8 cellular contexts compared by ENCODE assay signal in the genomic region with DNA sequence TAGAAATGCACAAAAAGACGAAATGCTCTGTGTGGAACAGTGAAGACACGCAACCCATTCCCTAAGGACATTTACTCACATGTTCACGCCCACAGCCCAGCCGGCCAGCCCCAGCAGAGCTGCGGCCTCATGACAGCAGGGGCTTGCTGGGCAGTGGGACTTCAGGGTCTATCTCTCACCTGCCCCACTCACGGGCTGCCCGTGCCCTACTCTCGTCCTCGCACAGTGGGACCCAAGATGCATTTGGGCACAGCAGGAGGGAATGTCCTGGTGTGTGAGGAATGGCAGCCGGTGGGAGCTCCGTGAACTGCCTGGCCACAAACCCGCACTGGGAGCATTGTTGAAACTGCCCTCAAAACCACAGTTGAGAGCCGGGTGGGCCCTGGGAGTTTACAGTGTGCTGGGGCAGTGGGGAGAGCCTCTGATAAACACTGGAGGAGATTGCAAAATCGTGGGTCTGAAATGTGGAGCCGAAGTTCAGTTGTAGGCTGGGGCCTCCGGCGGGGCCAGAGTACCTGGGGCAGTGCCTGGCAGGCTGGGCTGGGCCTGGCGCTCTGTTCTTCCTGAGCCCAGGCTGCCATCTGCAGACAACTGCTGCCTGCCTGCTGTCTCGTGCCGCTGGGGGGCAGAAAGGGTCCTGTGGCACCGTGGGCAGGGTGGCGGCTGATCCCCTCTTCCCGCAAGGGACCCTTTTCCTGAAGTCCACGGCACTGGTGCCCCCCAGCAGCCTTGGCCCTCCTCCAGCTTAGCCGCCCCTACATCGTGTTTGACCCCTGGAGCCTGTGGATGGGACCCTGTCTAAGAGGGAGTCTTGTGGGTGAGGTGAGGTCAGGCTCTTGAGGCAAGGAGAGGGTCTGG. TPM values are rescaled to one million over a fixed set of nuclear protein-coding genes. Genes with fewer than 3 reads are reported as not detected.
DNase-seq lines count a peak whose midpoint lies in the region; ATAC-seq and TF ChIP-seq lines count a peak whose summit lies in the region.

No MANE protein-coding gene starts in this region.

- H3K9me3 Mint-ChIP-seq in activated CD8-positive, alpha-beta T cell treated with anti-CD3 and anti-CD28 coated beads for 36 hours: no peaks in the 10 kb centered on the region
- no peaks in the 10 kb centered on the region for H3K9me3 Mint-ChIP-seq in stimulated activated effector memory CD8-positive, alpha-beta T cell treated with anti-CD3 and anti-CD28 coated beads, Interleukin-12 subunit alpha, Interleukin-12 subunit beta, amount 100 ng/mL, for 72 hours

- ATAC-seq in activated CD8-positive, alpha-beta T cell treated with anti-CD3 and anti-CD28 coated beads for 36 hours: peak; percentile 11
- peak; percentile 17 for ATAC-seq in stimulated activated effector memory CD8-positive, alpha-beta T cell treated with anti-CD3 and anti-CD28 coated beads, Interleukin-12 subunit alpha, Interleukin-12 subunit beta, amount 100 ng/mL, for 72 hours

- H3K36me3 ChIP-seq in right atrium auricular region: no peaks in the 10 kb centered on the region
- no peaks in the 10 kb centered on the region for H3K36me3 ChIP-seq in MG63
- no peaks in the 10 kb centered on the region for H3K36me3 ChIP-seq in effector memory CD4-positive, alpha-beta T cell (ENCODE audit: control insufficient read depth, insufficient read depth, low read length)

- H3K4me1 Mint-ChIP-seq in activated CD8-positive, alpha-beta T cell treated with anti-CD3 and anti-CD28 coated beads for 36 hours (ENCODE audit: low read depth): peaks cover 8% of the 10 kb centered on the region
- peaks cover 9% of the 10 kb centered on the region for H3K4me1 Mint-ChIP-seq in stimulated activated effector memory CD8-positive, alpha-beta T cell treated with anti-CD3 and anti-CD28 coated beads, Interleukin-12 subunit alpha, Interleukin-12 subunit beta, amount 100 ng/mL, for 72 hours

- POLR2A ChIA-PET in activated CD8-positive, alpha-beta T cell treated with anti-CD3 and anti-CD28 coated beads for 36 hours (lab: Charles Lee): no interaction called here

- H3K27ac Mint-ChIP-seq in activated CD8-positive, alpha-beta T cell treated with anti-CD3 and anti-CD28 coated beads for 36 hours: no peak overlapping the region
- peak overlapping the region; percentile 56 for H3K27ac Mint-ChIP-seq in stimulated activated effector memory CD8-positive, alpha-beta T cell treated with anti-CD3 and anti-CD28 coated beads, Interleukin-12 subunit alpha, Interleukin-12 subunit beta, amount 100 ng/mL, for 72 hours

- CTCF ChIA-PET in activated CD8-positive, alpha-beta T cell treated with anti-CD3 and anti-CD28 coated beads for 36 hours (lab: Charles Lee): interaction anchor here (0.9 to 1.9 kb wide), 12 partner anchors 12 to 171 kb away, joined by 3 to 10 read pairs (median 4); a partner anchor contains a TSS

- H3K27me3 Mint-ChIP-seq in activated CD8-positive, alpha-beta T cell treated with anti-CD3 and anti-CD28 coated beads for 36 hours: no peaks in the 10 kb centered on the region

- H3K9me3 ChIP-seq in right atrium auricular region (no peaks in the 10 kb centered on the region), MG63 (peaks cover 7% of the 10 kb centered on the region)
- no peaks in the 10 kb centered on the region for H3K9me3 ChIP-seq in effector memory CD4-positive, alpha-beta T cell (ENCODE audit: control insufficient read depth, low read length)

- no peaks in the 10 kb centered on the region for H3K27me3 ChIP-seq in right atrium auricular region
- no peaks in the 10 kb centered on the region for H3K27me3 ChIP-seq in MG63
- no peaks in the 10 kb centered on the region for H3K27me3 ChIP-seq in effector memory CD4-positive, alpha-beta T cell (replicated peaks; ENCODE audit: control insufficient read depth, insufficient read depth, low read length, poor library complexity, severe bottlenecking)

- H3K4me3 Mint-ChIP-seq in activated CD8-positive, alpha-beta T cell treated with anti-CD3 and anti-CD28 coated beads for 36 hours: no peak overlapping the region
- H3K4me3 Mint-ChIP-seq in stimulated activated effector memory CD8-positive, alpha-beta T cell treated with anti-CD3 and anti-CD28 coated beads, Interleukin-12 subunit alpha, Interleukin-12 subunit beta, amount 100 ng/mL, for 72 hours: peak overlapping the region; percentile 30

- no peaks in the 10 kb centered on the region for H3K36me3 Mint-ChIP-seq in activated CD8-positive, alpha-beta T cell treated with anti-CD3 and anti-CD28 coated beads for 36 hours (ENCODE audit: low read depth)
- H3K36me3 Mint-ChIP-seq in stimulated activated effector memory CD8-positive, alpha-beta T cell treated with anti-CD3 and anti-CD28 coated beads, Interleukin-12 subunit alpha, Interleukin-12 subunit beta, amount 100 ng/mL, for 72 hours: no peaks in the 10 kb centered on the region

- intact Hi-C loops in activated CD8-positive, alpha-beta T cell treated with anti-CD3 and anti-CD28 coated beads for 36 hours (cut with micrococcal nuclease): no loop called here

- TF ChIP-seq CTCF in activated CD8-positive, alpha-beta T cell treated with anti-CD3 and anti-CD28 coated beads for 36 hours (IDR thresholded peaks at IDR 0.05): no peak
- TF ChIP-seq CTCF in right atrium auricular region (IDR thresholded peaks at IDR 0.05): no peak

- peak overlapping the region; percentile 64 to 70 for H3K27ac ChIP-seq in right atrium auricular region
- H3K27ac ChIP-seq in effector memory CD4-positive, alpha-beta T cell (ENCODE audit: insufficient read depth, low read length, poor library complexity, severe bottlenecking): no peak overlapping the region

- H3K4me3 ChIP-seq in right atrium auricular region: no peak overlapping the region
- no peak overlapping the region for H3K4me3 ChIP-seq in MG63
- H3K4me3 ChIP-seq in effector memory CD4-positive, alpha-beta T cell (ENCODE audit: insufficient read depth, low read depth, low read length, poor library complexity, severe bottlenecking): no peak overlapping the region

- DNase-seq in M059J (ENCODE audit: low read depth): peak; percentile 91
- no peak for DNase-seq in activated CD8-positive, alpha-beta T cell treated with anti-CD3 and anti-CD28 coated beads for 36 hours
- no peak for DNase-seq in right atrium auricular region (ENCODE audit: low spot score)
- DNase-seq in stimulated activated effector memory CD8-positive, alpha-beta T cell treated with anti-CD3 and anti-CD28 coated beads, Interleukin-12 subunit alpha, Interleukin-12 subunit beta, amount 100 ng/mL, for 72 hours (ENCODE audit: low spot score in 2 of 2): no peak
- DNase-seq in MG63: no peak
- DNase-seq in iPS-NIHi7 (ENCODE audit: extremely low spot score): no peak
- no peak for DNase-seq in effector memory CD4-positive, alpha-beta T cell
- DNase-seq in pons (ENCODE audit: low spot score): no peak

- H3K4me1 ChIP-seq in right atrium auricular region: peaks cover 0 to 42% of the 10 kb centered on the region in 2 donors
- no peaks in the 10 kb centered on the region for H3K4me1 ChIP-seq in effector memory CD4-positive, alpha-beta T cell (ENCODE audit: control insufficient read depth, insufficient read depth, low read length, poor library complexity, severe bottlenecking)

RNA-seq across cellular contexts. Expression of a gene that starts 20.7 kb away (rescaled TPM):
- 65.7 and 81.8 TPM in 2 replicates for total RNA-seq in M059J (2014; rRNA removed; shearing (Covaris generic))
- total RNA-seq in activated CD8-positive, alpha-beta T cell treated with anti-CD3 and anti-CD28 coated beads for 36 hours: 10 to 100 TPM; 11.7 to 12.4 TPM
- total RNA-seq in right atrium auricular region: 10 to 100 TPM in 1 of 2 donors, 1 to 10 TPM in 1; 5.8 to 12.0 TPM
- total RNA-seq in MG63 (2014; rRNA removed; shearing (Covaris generic); ENCODE audit: low replicate concordance): 16.9 and 33.0 TPM in 2 replicates
